ENCODE assay signal across 1 cellular context in the genomic region with DNA sequence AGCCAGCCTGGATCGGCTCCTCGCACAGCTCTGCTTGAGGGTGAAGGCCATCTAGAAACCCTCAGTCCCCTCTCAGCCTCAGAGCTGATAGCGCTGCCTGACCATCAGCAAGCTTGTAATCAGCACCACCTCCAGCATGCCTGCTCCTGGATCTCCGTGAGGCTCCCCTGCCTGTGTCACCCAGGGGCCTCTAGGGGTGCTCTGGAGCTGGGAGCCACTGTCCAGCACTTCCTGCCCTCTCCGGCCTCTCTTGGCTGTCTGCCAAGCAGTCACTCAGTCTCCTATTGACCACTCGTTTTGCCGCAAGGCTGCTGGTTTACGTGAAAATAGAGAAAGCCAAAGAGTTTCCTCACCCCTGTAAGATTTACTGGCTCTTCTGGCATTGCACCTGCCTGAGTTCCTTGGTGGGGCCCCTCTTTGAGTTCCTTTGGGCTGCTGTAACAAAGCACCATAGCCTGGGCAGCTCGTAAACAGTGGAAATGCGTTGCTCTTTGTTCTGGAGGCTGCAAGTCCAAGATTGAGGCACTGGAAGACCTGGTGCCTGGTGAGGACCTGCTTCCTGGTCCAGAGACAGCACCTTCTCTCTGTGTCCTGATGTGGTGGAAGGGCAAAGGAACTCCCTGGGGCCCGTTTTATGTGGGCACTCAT.
TF ChIP-seq lines count a peak whose summit lies in the region.

No MANE protein-coding gene starts in this region.

TF ChIP-seq in IMR-90, 13 proteins besides CTCF, POLR2A, EP300 and RAD21:
- TF ChIP-seq CHD1 (IDR thresholded peaks at IDR 0.05; ENCODE audit: low read depth, low read length) (no peak), MXI1 (IDR thresholded peaks at IDR 0.05; ENCODE audit: borderline replicate concordance, low read depth, low read length) (no peak), NFE2L2 (IDR thresholded peaks at IDR 0.05; ENCODE audit: low read depth, low read length) (no peak), SMC3 (IDR thresholded peaks at IDR 0.05; ENCODE audit: low read depth, low read length) (peak; percentile 25; the same call in 1 of the 2 replicates), FOS (IDR thresholded peaks at IDR 0.05; ENCODE audit: low read depth, low read length) (no peak), CEBPB (IDR thresholded peaks at IDR 0.05; ENCODE audit: low read depth, low read length) (no peak), BHLHE40 (IDR thresholded peaks at IDR 0.05; ENCODE audit: low read depth, low read length) (no peak)
